ENCODE assay signal across 25 cellular contexts in the genomic region with DNA sequence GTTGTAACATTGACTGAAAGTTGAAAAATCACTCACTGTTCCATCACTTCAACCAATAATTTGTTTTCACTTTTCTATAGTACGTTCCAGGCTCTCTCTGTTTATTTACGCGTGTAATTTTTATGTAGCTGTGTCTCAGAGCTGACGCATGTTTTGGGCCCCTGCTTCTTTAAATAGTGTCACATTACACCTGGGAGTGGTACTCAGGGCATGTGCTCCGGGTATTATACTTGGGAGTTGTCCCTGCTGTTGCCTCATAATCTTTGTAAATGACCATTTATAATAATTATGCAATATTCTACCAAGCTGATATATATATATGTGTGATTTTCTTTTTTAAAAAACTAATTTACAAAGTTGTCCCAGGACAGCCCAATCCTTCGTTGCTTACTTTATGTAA.
DNase-seq lines count a peak whose midpoint lies in the region; ATAC-seq and TF ChIP-seq lines count a peak whose summit lies in the region.
"Had no signal": no experiment of that assay in that cellular context is flagged by ENCODE, and none has a peak within 500 bp of the region (broad histone marks: within the 10 kb centered on the region; RNA-seq: fewer than 3 reads in every experiment).

No MANE protein-coding gene starts in this region.

- dilution Hi-C loops in IMR-90 (cut with HindIII; ENCODE audit: low sequenced_read_pairs, unreplicated experiment): no loop called here

- H3K27me3 ChIP-seq in IMR-90 (ENCODE audit: control insufficient read depth, insufficient read depth, low read length): no peaks in the 10 kb centered on the region
- H3K27me3 ChIP-seq: body of pancreas, ovary, right atrium auricular region, SJCRH30 had no signal

- POLR2A ChIA-PET in IMR-90 (lab: Charles Lee; ENCODE audit: unreplicated experiment): no interaction called here
- POLR2A ChIA-PET in RWPE1 (lab: Yijun Ruan, JAX; ENCODE audit: low non-redundant PET): no interaction called here

- no peak for TF ChIP-seq POLR2A in IMR-90 (IDR thresholded peaks at IDR 0.05; ENCODE audit: low read depth, low read length)

- H2BK15ac ChIP-seq in IMR-90 (ENCODE audit: low read depth, low read length): no peak overlapping the region

- H3K4ac ChIP-seq in IMR-90 (ENCODE audit: low read depth, low read length): no peak overlapping the region

- H3K36me3 ChIP-seq in IMR-90 (ENCODE audit: control insufficient read depth, insufficient read depth, low read length): no peaks in the 10 kb centered on the region
- no peaks in the 10 kb centered on the region for H3K36me3 ChIP-seq in mucosa of descending colon (ENCODE audit: low read depth)
- H3K36me3 ChIP-seq: ovary, right atrium auricular region, SJCRH30 had no signal

- H3K9me3 ChIP-seq in IMR-90 (ENCODE audit: control insufficient read depth, insufficient read depth, low read length): no peaks in the 10 kb centered on the region
- no peaks in the 10 kb centered on the region for H3K9me3 ChIP-seq in mucosa of descending colon
- H3K9me3 ChIP-seq: body of pancreas, ovary, right atrium auricular region, SJCRH30 had no signal

- H2BK120ac ChIP-seq in IMR-90 (ENCODE audit: low read depth, low read length): no peak overlapping the region

- no peak for TF ChIP-seq CTCF in IMR-90 (conservative IDR thresholded peaks at IDR 0.05; ENCODE audit: low read depth, low read length)
- TF ChIP-seq CTCF in RWPE1 (conservative IDR thresholded peaks at IDR 0.05; ENCODE audit: low read depth): no peak
- TF ChIP-seq CTCF in mucosa of descending colon (IDR thresholded peaks at IDR 0.05): no peak

- no peak overlapping the region for H3K14ac ChIP-seq in IMR-90 (replicated peaks; ENCODE audit: low read depth, low read length)

- H3K23ac ChIP-seq in IMR-90 (ENCODE audit: low read depth, low read length): no peak overlapping the region

- no peaks in the 10 kb centered on the region for H3K79me1 ChIP-seq in IMR-90 (ENCODE audit: low read depth in 1 of 2, low read length in 2 of 2)

- no peak overlapping the region for H2AK5ac ChIP-seq in IMR-90 (ENCODE audit: low read depth, low read length)

- intact Hi-C loops in IMR-90 (cut with micrococcal nuclease) (no loop called here), mucosa of descending colon (cut with DNase I, micrococcal nuclease) (no loop called here)

- CTCF ChIA-PET in IMR-90 (lab: Yijun Ruan, JAX) (no interaction called here), RWPE1 (lab: Yijun Ruan, JAX) (no interaction called here)

- H3K4me3 ChIP-seq in IMR-90 (ENCODE audit: insufficient read depth, low read depth, low read length) (no peak overlapping the region), mucosa of descending colon (no peak overlapping the region)
- H3K4me3 ChIP-seq: body of pancreas, GM12878, ovary, right atrium auricular region, SJCRH30 had no signal

- H4K20me1 ChIP-seq in IMR-90 (ENCODE audit: insufficient read depth, low read length): no peaks in the 10 kb centered on the region

- no peak overlapping the region for H2BK20ac ChIP-seq in IMR-90 (ENCODE audit: low read depth, low read length)

- no peak overlapping the region for H2AFZ ChIP-seq in IMR-90 (replicated peaks; ENCODE audit: low read length, poor library complexity)

- no peak overlapping the region for H2BK5ac ChIP-seq in IMR-90 (ENCODE audit: low read depth, low read length, poor library complexity, severe bottlenecking)

- no peak overlapping the region for H4K5ac ChIP-seq in IMR-90 (ENCODE audit: low read depth, low read length)

- DNase-seq in NCI-H187 treated with DMSO at 0.1 percent for 48 hours (lab: John Stamatoyannopoulos, UW) (peak; percentile 20), NCI-H187 (lab: John Stamatoyannopoulos, UW) (no peak), IMR-90 (peak; percentile 38), RWPE1 (ENCODE audit: low spot score) (peak; percentile 29), mucosa of descending colon (peak in 1 of 3 donors; percentile 20), DMS114 treated with DMSO at 0.1 percent for 48 hours (lab: John Stamatoyannopoulos, UW; ENCODE audit: unreplicated experiment) (no peak)
- DNase-seq: activated CD4-positive, alpha-beta memory T cell treated with anti-CD3 and anti-CD28 coated beads for 36 hours; activated gamma-delta T cell; body of pancreas; CD8-positive, alpha-beta memory T cell; GOT3; head of caudate nucleus; Kasumi-1; naive thymus-derived CD4-positive, alpha-beta T cell; NCI-H2081 treated with DMSO at 0.1 percent for 48 hours; NCI-H774; ovary; SJCRH30; stimulated activated CD4-positive, alpha-beta T cell treated with anti-CD3 and anti-CD28 coated beads, Interleukin-2, amount 100 ng/mL, for 48 hours; T-helper 1 cell had no signal

- TF ChIP-seq RAD21 in IMR-90 (IDR thresholded peaks at IDR 0.05; ENCODE audit: low read length): no peak

- no peak overlapping the region for H3K18ac ChIP-seq in IMR-90 (ENCODE audit: low read depth, low read length)

- H3K9me1 ChIP-seq in IMR-90 (ENCODE audit: insufficient read depth, low read length): no peaks in the 10 kb centered on the region

- H3K27ac ChIP-seq in IMR-90 (ENCODE audit: insufficient read depth, low read length): no peak overlapping the region
- H3K27ac ChIP-seq in RWPE1: no peak overlapping the region
- H3K27ac ChIP-seq: ovary, right atrium auricular region, SJCRH30 had no signal

- H3K4me2 ChIP-seq in IMR-90 (ENCODE audit: low read depth, low read length): no peak overlapping the region

- H3K4me1 ChIP-seq in IMR-90 (ENCODE audit: control insufficient read depth, insufficient read depth, low read length) (peaks cover 11% of the 10 kb centered on the region), mucosa of descending colon (ENCODE audit: low read depth) (peaks cover 11% of the 10 kb centered on the region)
- H3K4me1 ChIP-seq: SJCRH30 had no signal

- H4K91ac ChIP-seq in IMR-90 (ENCODE audit: insufficient read depth, low read depth, low read length): no peak overlapping the region

- no peak overlapping the region for H2AK9ac ChIP-seq in IMR-90 (replicated peaks; ENCODE audit: low read depth, low read length, poor library complexity)

- no peak overlapping the region for H3K9ac ChIP-seq in IMR-90 (ENCODE audit: low read depth, low read length)

- no peak overlapping the region for H3K56ac ChIP-seq in IMR-90 (ENCODE audit: extremely low read depth, insufficient read depth, low read length)

- ATAC-seq in IMR-90 (ENCODE audit: low read depth) (no peak), mucosa of descending colon (peak; percentile 58), HG02852 (IDR thresholded peaks at IDR 0.05; ENCODE audit: unreplicated experiment) (no peak), HG03039 (IDR thresholded peaks at IDR 0.05; ENCODE audit: unreplicated experiment) (no peak)
- ATAC-seq: body of pancreas; GM12878; naive thymus-derived CD4-positive, alpha-beta T cell; stimulated activated memory B cell treated with anti-CD40 and anti-IgM and Interleukin-4, amounts not matched to agents 10 μg/mL and 1 μg/mL and 100 μg/mL, for 72 hours had no signal

- WGBS in IMR-90 (ENCODE audit: extremely low coverage in 2 of 2, insufficient read length in 1 of 2), 2 experiments: no CpG with 5 or more reads among the region's 6 CpGs

- BruUV-seq in IMR-90 (replicated peaks; lab: Mats Ljungman, UMichigan): no TSS peak

- in situ Hi-C loops in IMR-90 (cut with MboI; ENCODE audit: low sequenced_read_pairs): no loop called here

- no peak overlapping the region for H4K8ac ChIP-seq in IMR-90 (ENCODE audit: low read depth in 2 of 2, low read length in 2 of 2)

TF ChIP-seq in IMR-90, 13 proteins besides CTCF, POLR2A, EP300 and RAD21:
- TF ChIP-seq BHLHE40 (IDR thresholded peaks at IDR 0.05; ENCODE audit: low read depth, low read length): no peak
- no peak for TF ChIP-seq MXI1 (IDR thresholded peaks at IDR 0.05; ENCODE audit: borderline replicate concordance, low read depth, low read length)
- TF ChIP-seq NFE2L2 (IDR thresholded peaks at IDR 0.05; ENCODE audit: low read depth, low read length): no peak

Comparison
In these comparisons a context has a peak if more than half of its experiments do, and no peak if none do; other contexts are left out.
1. DNase-seq: peak in NCI-H187 treated with DMSO at 0.1 percent for 48 hours (single experiment), IMR-90 (single experiment) and RWPE1 (single experiment); none in NCI-H187 (0 of 2) and DMS114 treated with DMSO at 0.1 percent for 48 hours (single experiment).